12 cellular contexts compared by ENCODE assay signal in the genomic region with DNA sequence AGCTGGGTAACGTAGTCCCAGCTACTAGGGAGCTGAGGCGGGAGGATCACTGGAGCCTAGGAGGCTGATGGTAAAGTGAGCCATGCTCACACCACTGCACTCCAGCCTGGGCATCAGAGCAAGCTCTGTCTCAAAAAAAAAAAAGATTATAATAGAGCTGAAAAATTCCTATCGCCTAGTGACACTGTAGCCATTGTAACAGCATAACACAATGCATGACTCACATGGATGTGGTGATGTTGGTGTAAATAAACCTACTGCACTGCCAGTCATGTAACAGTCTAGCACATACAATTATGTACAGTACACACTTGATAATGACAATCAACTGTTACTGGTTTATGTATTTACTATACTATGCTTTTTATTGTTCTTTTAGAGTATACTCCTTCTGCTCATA. TPM values are rescaled to one million over a fixed set of nuclear protein-coding genes. Genes with fewer than 3 reads are reported as not detected.
A peak's percentile ranks its signal among the peaks of the same experiment; 100 is the strongest.
DNase-seq lines count a peak whose midpoint lies in the region; ATAC-seq lines count a peak whose summit lies in the region.
"Had no signal": no experiment of that assay in that cellular context is flagged by ENCODE, and none has a peak within 500 bp of the region (broad histone marks: within the 10 kb centered on the region; RNA-seq: fewer than 3 reads in every experiment).

No MANE protein-coding gene starts in this region.

- ATAC-seq in activated T-cell treated with anti-CD3 and anti-CD28 coated beads, Interleukin-2, amount 50 U/mL, for 72 hours (replicated peaks in 1 of 2) = peak; percentile 59 to 66
- ATAC-seq in GM19324 (IDR thresholded peaks at IDR 0.05; ENCODE audit: low FRiP score, unreplicated experiment) = no peak
- ATAC-seq: GM23338 had no signal

- H3K4me1 Mint-ChIP-seq in activated T-cell treated with anti-CD3 and anti-CD28 coated beads, Interleukin-2, amount 50 U/mL, for 72 hours (ENCODE audit: low read depth) = peaks cover 89% of the 10 kb centered on the region
- H3K4me1 Mint-ChIP-seq in activated T-helper 1 cell treated with anti-CD3 and anti-CD28 coated beads, Interleukin-12 subunit alpha, Interleukin-12 subunit beta, Interleukin-2, Interleukin-4 antibody, amounts not matched to agents 30 ng/mL and 10 ng/mL and 1 ng/mL, durations not matched to agents 14 hours and 24 hours and 36 hours (ENCODE audit: low read depth) = peaks cover 75% of the 10 kb centered on the region

- no peaks in the 10 kb centered on the region for H3K27me3 Mint-ChIP-seq in activated T-cell treated with anti-CD3 and anti-CD28 coated beads, Interleukin-2, amount 50 U/mL, for 72 hours (ENCODE audit: low read depth)
- no peaks in the 10 kb centered on the region for H3K27me3 Mint-ChIP-seq in activated T-helper 1 cell treated with anti-CD3 and anti-CD28 coated beads, Interleukin-12 subunit alpha, Interleukin-12 subunit beta, Interleukin-2, Interleukin-4 antibody, amounts not matched to agents 30 ng/mL and 10 ng/mL and 1 ng/mL, durations not matched to agents 14 hours and 24 hours and 36 hours (ENCODE audit: insufficient read depth)

- H3K36me3 Mint-ChIP-seq in activated T-cell treated with anti-CD3 and anti-CD28 coated beads, Interleukin-2, amount 50 U/mL, for 72 hours (ENCODE audit: insufficient read depth in 2 of 2) = peaks cover 10 to 16% of the 10 kb centered on the region in 2 donors
- peaks cover 22% of the 10 kb centered on the region for H3K36me3 Mint-ChIP-seq in activated T-helper 1 cell treated with anti-CD3 and anti-CD28 coated beads, Interleukin-12 subunit alpha, Interleukin-12 subunit beta, Interleukin-2, Interleukin-4 antibody, amounts not matched to agents 30 ng/mL and 10 ng/mL and 1 ng/mL, durations not matched to agents 14 hours and 24 hours and 36 hours (ENCODE audit: low read depth)

- H3K4me3 Mint-ChIP-seq in activated T-cell treated with anti-CD3 and anti-CD28 coated beads, Interleukin-2, amount 50 U/mL, for 72 hours = peak overlapping the region; percentile 10 to 59
- no peak overlapping the region for H3K4me3 Mint-ChIP-seq in activated T-helper 1 cell treated with anti-CD3 and anti-CD28 coated beads, Interleukin-12 subunit alpha, Interleukin-12 subunit beta, Interleukin-2, Interleukin-4 antibody, amounts not matched to agents 30 ng/mL and 10 ng/mL and 1 ng/mL, durations not matched to agents 14 hours and 24 hours and 36 hours
- H3K4me3 Mint-ChIP-seq: GM23338 had no signal

- no peak for DNase-seq in activated T-cell treated with anti-CD3 and anti-CD28 coated beads, Interleukin-2, amount 50 U/mL, for 72 hours
- DNase-seq in activated T-cell treated with anti-CD3 and anti-CD28 coated beads for 4 hours (no peak), foreskin melanocyte (peak; percentile 40), superior temporal gyrus (ENCODE audit: extremely low spot score) (peak; percentile 44), GDM1 (lab: John Stamatoyannopoulos, UW) (no peak), NCI-H526 (lab: John Stamatoyannopoulos, UW) (no peak)
- no peak for DNase-seq in activated T-helper 1 cell treated with anti-CD3 and anti-CD28 coated beads, Interleukin-12 subunit alpha, Interleukin-12 subunit beta, Interleukin-2, Interleukin-4 antibody, amounts not matched to agents 30 ng/mL and 10 ng/mL and 1 ng/mL, durations not matched to agents 14 hours and 24 hours and 36 hours (ENCODE audit: low spot score)
- DNase-seq: activated CD8-positive, alpha-beta memory T cell treated with anti-CD3 and anti-CD28 coated beads, Interleukin-2, amount 50 U/mL, for 48 hours; mesenchymal stem cell; NCI-H345 had no signal

- intact Hi-C loops in activated T-helper 1 cell treated with anti-CD3 and anti-CD28 coated beads, Interleukin-12 subunit alpha, Interleukin-12 subunit beta, Interleukin-2, Interleukin-4 antibody, amounts not matched to agents 30 ng/mL and 10 ng/mL and 1 ng/mL, durations not matched to agents 14 hours and 24 hours and 36 hours (cut with micrococcal nuclease) = loop anchor here (2.0 kb wide), 1 partner anchor 17 kb away; no protein-coding TSS in a partner anchor

- peak overlapping the region; percentile 91 for H3K27ac Mint-ChIP-seq in activated T-cell treated with anti-CD3 and anti-CD28 coated beads, Interleukin-2, amount 50 U/mL, for 72 hours
- peak overlapping the region; percentile 71 for H3K27ac Mint-ChIP-seq in activated T-helper 1 cell treated with anti-CD3 and anti-CD28 coated beads, Interleukin-12 subunit alpha, Interleukin-12 subunit beta, Interleukin-2, Interleukin-4 antibody, amounts not matched to agents 30 ng/mL and 10 ng/mL and 1 ng/mL, durations not matched to agents 14 hours and 24 hours and 36 hours
- H3K27ac Mint-ChIP-seq: GM23338 had no signal

- H3K9me3 Mint-ChIP-seq in activated T-cell treated with anti-CD3 and anti-CD28 coated beads, Interleukin-2, amount 50 U/mL, for 72 hours = no peaks in the 10 kb centered on the region
- H3K9me3 Mint-ChIP-seq in activated T-helper 1 cell treated with anti-CD3 and anti-CD28 coated beads, Interleukin-12 subunit alpha, Interleukin-12 subunit beta, Interleukin-2, Interleukin-4 antibody, amounts not matched to agents 30 ng/mL and 10 ng/mL and 1 ng/mL, durations not matched to agents 14 hours and 24 hours and 36 hours = peaks cover 4% of the 10 kb centered on the region
- H3K9me3 Mint-ChIP-seq: GM23338 had no signal

RNA-seq across cellular contexts. Expression of a gene that starts 39.6 kb away (rescaled TPM):
- 100 to 1,000 TPM; 108 to 109 TPM for total RNA-seq in activated T-cell treated with anti-CD3 and anti-CD28 coated beads, Interleukin-2, amount 50 U/mL, for 72 hours
- total RNA-seq in activated T-helper 1 cell treated with anti-CD3 and anti-CD28 coated beads, Interleukin-12 subunit alpha, Interleukin-12 subunit beta, Interleukin-2, Interleukin-4 antibody, amounts not matched to agents 30 ng/mL and 10 ng/mL and 1 ng/mL, durations not matched to agents 14 hours and 24 hours and 36 hours = 47.0 and 49.7 TPM in 2 replicates

Comparison
In these comparisons a context has a peak if more than half of its experiments do, and no peak if none do; other contexts are left out.
1. DNase-seq: peak in foreskin melanocyte (single experiment) and superior temporal gyrus (single experiment); none in activated T-cell treated with anti-CD3 and anti-CD28 coated beads, Interleukin-2, amount 50 U/mL, for 72 hours (0 of 2), activated T-cell treated with anti-CD3 and anti-CD28 coated beads for 4 hours (single experiment), activated T-helper 1 cell treated with anti-CD3 and anti-CD28 coated beads, Interleukin-12 subunit alpha, Interleukin-12 subunit beta, Interleukin-2, Interleukin-4 antibody, amounts not matched to agents 30 ng/mL and 10 ng/mL and 1 ng/mL, durations not matched to agents 14 hours and 24 hours and 36 hours (single experiment), GDM1 (single experiment) and NCI-H526 (0 of 2).